ENCODE assay signal across 1 cellular context in genomic region chr7:131610007-131610406, GRCh38.
TF ChIP-seq lines count a peak whose summit lies in the region.

No MANE protein-coding gene starts in this region.

TF ChIP-seq in HepG2, 621 proteins besides CTCF, POLR2A, EP300 and RAD21 (continued from another document):
- TF ChIP-seq ZNF264 (CRISPR knock-in tag; IDR thresholded peaks at IDR 0.05): no peak
- TF ChIP-seq FOXA1 (IDR thresholded peaks at IDR 0.05): no peak
- TF ChIP-seq FOXA1 (CRISPR knock-in tag; IDR thresholded peaks at IDR 0.05): no peak
- TF ChIP-seq, protein P1, sequence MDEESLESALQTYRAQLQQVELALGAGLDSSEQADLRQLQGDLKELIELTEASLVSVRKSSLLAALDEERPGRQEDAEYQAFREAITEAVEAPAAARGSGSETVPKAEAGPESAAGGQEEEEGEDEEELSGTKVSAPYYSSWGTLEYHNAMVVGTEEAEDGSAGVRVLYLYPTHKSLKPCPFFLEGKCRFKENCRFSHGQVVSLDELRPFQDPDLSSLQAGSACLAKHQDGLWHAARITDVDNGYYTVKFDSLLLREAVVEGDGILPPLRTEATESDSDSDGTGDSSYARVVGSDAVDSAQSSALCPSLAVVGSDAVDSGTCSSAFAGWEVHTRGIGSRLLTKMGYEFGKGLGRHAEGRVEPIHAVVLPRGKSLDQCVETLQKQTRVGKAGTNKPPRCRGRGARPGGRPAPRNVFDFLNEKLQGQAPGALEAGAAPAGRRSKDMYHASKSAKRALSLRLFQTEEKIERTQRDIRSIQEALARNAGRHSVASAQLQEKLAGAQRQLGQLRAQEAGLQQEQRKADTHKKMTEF (CRISPR knock-in tag; IDR thresholded peaks at IDR 0.05): no peak
- TF ChIP-seq CBX1 (IDR thresholded peaks at IDR 0.05; ENCODE audit: low read depth): no peak
- no peak for TF ChIP-seq TBX3 (IDR thresholded peaks at IDR 0.05; ENCODE audit: borderline replicate concordance)
- no peak for TF ChIP-seq ZBTB4 (CRISPR knock-in tag; IDR thresholded peaks at IDR 0.05; ENCODE audit: borderline replicate concordance)
- no peak for TF ChIP-seq HES4 (CRISPR knock-in tag; IDR thresholded peaks at IDR 0.05; ENCODE audit: borderline replicate concordance)
- no peak for TF ChIP-seq ZNF777 (CRISPR knock-in tag; IDR thresholded peaks at IDR 0.05)
- no peak for TF ChIP-seq HNF4G (IDR thresholded peaks at IDR 0.05; ENCODE audit: borderline replicate concordance, low read depth, low read length)
- TF ChIP-seq HNF4G (CRISPR knock-in tag; IDR thresholded peaks at IDR 0.05; ENCODE audit: borderline replicate concordance, low read depth): no peak
- TF ChIP-seq ZNF34 (CRISPR knock-in tag; IDR thresholded peaks at IDR 0.05; ENCODE audit: borderline replicate concordance): no peak
- no peak for TF ChIP-seq HOXA9 (CRISPR knock-in tag; IDR thresholded peaks at IDR 0.05; ENCODE audit: borderline replicate concordance)
TF ChIP-seq in HepG2: peak in this region for 0.
